Comparison of ENCODE assay signal across 13 cellular contexts in the genomic region with DNA sequence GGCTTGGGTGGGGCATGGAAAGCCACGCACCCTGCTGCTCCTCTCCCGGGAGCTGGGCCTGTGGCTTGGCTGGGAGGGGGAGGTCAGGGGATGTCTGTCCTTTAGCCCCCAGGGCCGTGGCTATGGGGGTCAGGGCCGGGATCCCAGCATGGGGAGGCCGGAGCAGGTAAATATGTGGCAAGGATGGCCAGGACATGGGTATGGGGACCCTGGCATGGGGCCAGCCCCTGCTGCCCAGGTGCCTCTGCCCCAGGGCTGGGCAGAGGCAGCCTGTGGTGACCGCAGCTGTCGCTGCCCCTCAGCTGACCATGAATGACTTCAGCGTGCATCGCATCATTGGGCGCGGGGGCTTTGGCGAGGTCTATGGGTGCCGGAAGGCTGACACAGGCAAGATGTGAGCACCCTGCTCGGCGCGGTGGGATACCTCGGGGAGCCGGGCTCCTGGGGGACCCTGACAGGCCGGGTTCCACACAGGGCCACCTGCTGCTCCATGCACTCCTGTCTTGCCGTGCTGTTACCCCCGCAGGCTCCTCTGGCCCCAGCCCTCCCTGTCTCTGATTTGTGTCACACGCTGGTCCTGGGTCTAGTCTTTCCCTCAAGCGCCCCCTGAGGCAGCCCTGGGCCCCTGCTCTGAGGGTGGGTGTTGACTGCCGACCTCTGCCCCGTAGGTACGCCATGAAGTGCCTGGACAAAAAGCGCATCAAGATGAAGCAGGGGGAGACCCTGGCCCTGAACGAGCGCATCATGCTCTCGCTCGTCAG. TPM values are rescaled to one million over a fixed set of nuclear protein-coding genes. Genes with fewer than 3 reads are reported as not detected.
DNase-seq lines count a peak whose midpoint lies in the region; ATAC-seq and TF ChIP-seq lines count a peak whose summit lies in the region.
"Had no signal": no experiment of that assay in that cellular context is flagged by ENCODE, and none has a peak within 500 bp of the region (broad histone marks: within the 10 kb centered on the region; RNA-seq: fewer than 3 reads in every experiment).

No MANE protein-coding gene starts in this region.

- POLR2A ChIA-PET in activated naive CD8-positive, alpha-beta T cell treated with anti-CD3 and anti-CD28 coated beads, Interleukin-2, amount 10 ng/mL, durations not matched to agents 7 days and 5 days (lab: Charles Lee) = interaction anchor here (1.6 to 7.5 kb wide), 3 partner anchors 7 to 22 kb away, joined by 5 to 179 read pairs (median 9); partner anchors contain the start of genes ANKRD13D and SSH3

- intact Hi-C loops in mucosa of descending colon (cut with DNase I, micrococcal nuclease) = no loop called here

- peaks cover 30% of the 10 kb centered on the region for H3K4me1 Mint-ChIP-seq in activated naive CD8-positive, alpha-beta T cell treated with anti-CD3 and anti-CD28 coated beads, Interleukin-2, amount 10 ng/mL, durations not matched to agents 7 days and 5 days
- H3K4me1 Mint-ChIP-seq: mesothelial cell of epicardium had no signal

- H3K36me3 Mint-ChIP-seq in activated naive CD8-positive, alpha-beta T cell treated with anti-CD3 and anti-CD28 coated beads, Interleukin-2, amount 10 ng/mL, durations not matched to agents 7 days and 5 days = peaks cover 30% of the 10 kb centered on the region

- H3K4me1 ChIP-seq in mucosa of descending colon (ENCODE audit: low read depth) (peaks cover 25% of the 10 kb centered on the region), subcutaneous abdominal adipose tissue (ENCODE audit: control insufficient read depth in 5 of 5, insufficient read depth in 5 of 5, low read length in 5 of 5) (peaks cover 12 to 97% (median 70%) of the 10 kb centered on the region in 5 donors)

- H3K4me3 ChIP-seq in mucosa of descending colon (no peak overlapping the region), subcutaneous abdominal adipose tissue (ENCODE audit: low read depth in 1 of 5, low read length in 5 of 5) (no peak overlapping the region)

- peak overlapping the region; percentile 16 for H3K27ac ChIP-seq in subcutaneous abdominal adipose tissue (ENCODE audit: low read depth, low read length)

- H3K27me3 ChIP-seq in subcutaneous abdominal adipose tissue (ENCODE audit: control insufficient read depth in 5 of 5, insufficient read depth in 4 of 5, low read length in 5 of 5) = no peaks in the 10 kb centered on the region

- no peaks in the 10 kb centered on the region for H3K27me3 Mint-ChIP-seq in activated naive CD8-positive, alpha-beta T cell treated with anti-CD3 and anti-CD28 coated beads, Interleukin-2, amount 10 ng/mL, durations not matched to agents 7 days and 5 days

- no peak for ATAC-seq in activated naive CD8-positive, alpha-beta T cell treated with anti-CD3 and anti-CD28 coated beads, Interleukin-2, amount 10 ng/mL, durations not matched to agents 7 days and 5 days (ENCODE audit: low read depth)
- ATAC-seq in mucosa of descending colon = no peak

- H3K4me3 Mint-ChIP-seq in activated naive CD8-positive, alpha-beta T cell treated with anti-CD3 and anti-CD28 coated beads, Interleukin-2, amount 10 ng/mL, durations not matched to agents 7 days and 5 days = no peak overlapping the region
- H3K4me3 Mint-ChIP-seq: mesothelial cell of epicardium had no signal

- no peak for TF ChIP-seq CTCF in mucosa of descending colon (IDR thresholded peaks at IDR 0.05)

- H3K9me3 ChIP-seq in mucosa of descending colon = no peaks in the 10 kb centered on the region
- H3K9me3 ChIP-seq in subcutaneous abdominal adipose tissue (ENCODE audit: control insufficient read depth in 5 of 5, low read length in 5 of 5) = no peaks in the 10 kb centered on the region

- peak; percentile 17 for DNase-seq in activated T-cell treated with anti-CD3 and anti-CD28 coated beads, Interleukin-2, amount 50 U/mL, for 1 hour
- DNase-seq in activated T-cell treated with anti-CD3 and anti-CD28 coated beads for 4 hours (no peak), mucosa of descending colon (peak; percentile 3 to 59 (median 27)), DMS153 (lab: John Stamatoyannopoulos, UW) (no peak), OCI-M2 (lab: John Stamatoyannopoulos, UW; ENCODE audit: unreplicated experiment) (no peak)
- DNase-seq in activated naive CD8-positive, alpha-beta T cell treated with anti-CD3 and anti-CD28 coated beads, Interleukin-2, amount 10 ng/mL, durations not matched to agents 7 days and 5 days = peak; percentile 24
- DNase-seq in effector CD4-positive, alpha-beta T cell = no peak
- DNase-seq: amniotic stem cell; NCI-H1048; NCI-H2171 treated with DMSO at 0.1 percent for 48 hours; NK-92 treated with Interleukin-12 subunit alpha and Interleukin-12 subunit beta, amount 100 ng/mL, for 24 hours had no signal

- H3K9ac ChIP-seq in subcutaneous abdominal adipose tissue (ENCODE audit: low read length in 5 of 5) = peak overlapping the region in 1 of 5 donors; percentile 19

- no peaks in the 10 kb centered on the region for H3K9me3 Mint-ChIP-seq in activated naive CD8-positive, alpha-beta T cell treated with anti-CD3 and anti-CD28 coated beads, Interleukin-2, amount 10 ng/mL, durations not matched to agents 7 days and 5 days
- H3K9me3 Mint-ChIP-seq: mesothelial cell of epicardium had no signal

- H3K27ac Mint-ChIP-seq in activated naive CD8-positive, alpha-beta T cell treated with anti-CD3 and anti-CD28 coated beads, Interleukin-2, amount 10 ng/mL, durations not matched to agents 7 days and 5 days = no peak overlapping the region
- H3K27ac Mint-ChIP-seq: mesothelial cell of epicardium had no signal

- peaks cover 23% of the 10 kb centered on the region for H3K36me3 ChIP-seq in mucosa of descending colon (ENCODE audit: low read depth)
- H3K36me3 ChIP-seq in subcutaneous abdominal adipose tissue (ENCODE audit: control insufficient read depth in 5 of 5, insufficient read depth in 5 of 5, low read length in 5 of 5) = peaks cover 0 to 72% (median 69%) of the 10 kb centered on the region in 5 donors

RNA-seq across cellular contexts. Expression of gene ANKRD13D, which starts 8.1 kb away (rescaled TPM):
- 100 to 1,000 TPM; 185 to 207 TPM for total RNA-seq in activated naive CD8-positive, alpha-beta T cell treated with anti-CD3 and anti-CD28 coated beads, Interleukin-2, amount 10 ng/mL, durations not matched to agents 7 days and 5 days
- 10 to 100 TPM; 20.0 to 46.3 (median 26.7) TPM for total RNA-seq in mucosa of descending colon

RNA-seq across cellular contexts. Expression of gene GRK2, which starts 14.7 kb away (rescaled TPM):
- 100 to 1,000 TPM; 325 to 341 TPM for total RNA-seq in activated naive CD8-positive, alpha-beta T cell treated with anti-CD3 and anti-CD28 coated beads, Interleukin-2, amount 10 ng/mL, durations not matched to agents 7 days and 5 days
- total RNA-seq in mucosa of descending colon = 100 to 1,000 TPM in 2 of 3 donors, 10 to 100 TPM in 1; 86.8 to 114 (median 106) TPM

RNA-seq across cellular contexts. Expression of gene SSH3, which starts 22.4 kb away (rescaled TPM):
- 10 to 100 TPM; 24.6 to 27.0 TPM for total RNA-seq in activated naive CD8-positive, alpha-beta T cell treated with anti-CD3 and anti-CD28 coated beads, Interleukin-2, amount 10 ng/mL, durations not matched to agents 7 days and 5 days
- 10 to 100 TPM; 55.8 to 87.0 (median 57.6) TPM for total RNA-seq in mucosa of descending colon

Comparison
In these comparisons a context has a peak if more than half of its experiments do, and no peak if none do; other contexts are left out.
1. DNase-seq: peak in activated T-cell treated with anti-CD3 and anti-CD28 coated beads, Interleukin-2, amount 50 U/mL, for 1 hour (single experiment), activated naive CD8-positive, alpha-beta T cell treated with anti-CD3 and anti-CD28 coated beads, Interleukin-2, amount 10 ng/mL, durations not matched to agents 7 days and 5 days (single experiment) and mucosa of descending colon (3 of 3); none in activated T-cell treated with anti-CD3 and anti-CD28 coated beads for 4 hours (single experiment), effector CD4-positive, alpha-beta T cell (single experiment), DMS153 (single experiment) and OCI-M2 (single experiment).